Comparison of ENCODE assay signal across 15 cellular contexts in the genomic region with DNA sequence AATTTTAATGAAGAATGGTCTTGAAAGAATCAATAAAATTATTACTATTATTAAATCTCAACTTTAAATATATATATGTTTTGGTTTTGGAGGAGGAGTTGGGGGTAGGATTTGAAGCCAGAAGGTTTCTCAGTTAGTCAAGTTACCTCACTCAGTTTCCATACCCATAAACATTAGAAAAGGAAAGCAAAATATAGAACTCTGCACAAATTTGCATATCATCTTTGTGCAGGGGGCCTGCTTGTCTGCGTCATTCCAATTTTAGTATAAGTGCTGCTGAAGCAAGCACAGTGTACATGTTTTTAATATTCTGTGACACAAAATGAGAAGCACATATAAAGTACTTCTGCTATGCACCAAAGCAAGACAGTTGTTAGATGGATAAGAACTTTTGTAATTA. TPM values are rescaled to one million over a fixed set of nuclear protein-coding genes. Genes with fewer than 3 reads are reported as not detected.
A peak's percentile ranks its signal among the peaks of the same experiment; 100 is the strongest.
DNase-seq lines count a peak whose midpoint lies in the region; ATAC-seq and TF ChIP-seq lines count a peak whose summit lies in the region.
"Had no signal": no experiment of that assay in that cellular context is flagged by ENCODE, and none has a peak within 500 bp of the region (broad histone marks: within the 10 kb centered on the region; RNA-seq: fewer than 3 reads in every experiment).

No MANE protein-coding gene starts in this region.

- no peak for TF ChIP-seq POLR2A in tibial nerve (IDR thresholded peaks at IDR 0.05)

- H3K4me3 ChIP-seq in MM.1S (ENCODE audit: low read length), result no peak overlapping the region
- H3K4me3 ChIP-seq in tibial nerve, result no peak overlapping the region
- H3K4me3 ChIP-seq: left lung, ovary had no signal

- H3K27ac ChIP-seq in MM.1S (ENCODE audit: low read length) (no peak overlapping the region), tibial nerve (no peak overlapping the region)
- H3K27ac ChIP-seq: left lung, ovary had no signal

- no peak for TF ChIP-seq EP300 in tibial nerve (IDR thresholded peaks at IDR 0.05)

- H2AFZ ChIP-seq in MM.1S (ENCODE audit: low read length), result peak overlapping the region; percentile 28; the same call in 1 of the 2 replicates

- H3K9me2 ChIP-seq in MM.1S (replicated peaks; ENCODE audit: insufficient read depth, low read length), result no peaks in the 10 kb centered on the region

- H3F3A ChIP-seq in MM.1S (ENCODE audit: insufficient read depth, low read length), result no peaks in the 10 kb centered on the region

- H4K20me1 ChIP-seq in MM.1S (ENCODE audit: insufficient read depth, low read length), result no peaks in the 10 kb centered on the region

- H3K36me3 ChIP-seq in MM.1S (replicated peaks; ENCODE audit: insufficient read depth, low read length) (no peaks in the 10 kb centered on the region), tibial nerve (peaks cover 0 to 31% (median 0%) of the 10 kb centered on the region in 3 donors)
- H3K36me3 ChIP-seq: left lung, ovary had no signal

- ATAC-seq in GM18858 (IDR thresholded peaks at IDR 0.05; ENCODE audit: unreplicated experiment) (peak; percentile 92), GM21390 (IDR thresholded peaks at IDR 0.05; ENCODE audit: unreplicated experiment) (peak; percentile 93), HG02981 (IDR thresholded peaks at IDR 0.05; ENCODE audit: unreplicated experiment) (peak; percentile 89), SK-N-SH treated with all-trans-retinoic acid at 6 μM for 48 hours (no peak)
- ATAC-seq: activated CD8-positive, alpha-beta T cell treated with anti-CD3 and anti-CD28 coated beads for 36 hours; activated naive CD8-positive, alpha-beta T cell treated with anti-CD3 and anti-CD28 coated beads, Interleukin-2, amount 50 U/mL, for 24 hours; left lung had no signal

- TF ChIP-seq CTCF in MM.1S (IDR thresholded peaks at IDR 0.05; ENCODE audit: low read length) (no peak), tibial nerve (IDR thresholded peaks at IDR 0.05) (no peak)

- H3K79me2 ChIP-seq in MM.1S (ENCODE audit: low read length), result no peaks in the 10 kb centered on the region

- 96 to 100% methylated on average over 1 of the region's 1 CpG for WGBS in tibial nerve, 2 donors

- peak overlapping the region; percentile 32 for H3K4me2 ChIP-seq in MM.1S (ENCODE audit: low read depth, low read length)

- DNase-seq in MM.1S (peak; percentile 67), tibial nerve (ENCODE audit: low spot score in 2 of 2) (no peak), COLO829 (ENCODE audit: low spot score) (no peak)
- DNase-seq in activated CD8-positive, alpha-beta memory T cell treated with anti-CD3 and anti-CD28 coated beads, Interleukin-2, amount 50 U/mL, for 48 hours, result no peak
- DNase-seq: activated CD8-positive, alpha-beta T cell treated with anti-CD3 and anti-CD28 coated beads for 36 hours; activated naive CD8-positive, alpha-beta T cell treated with anti-CD3 and anti-CD28 coated beads, Interleukin-2, amount 50 U/mL, for 24 hours; left lung; NCI-H1105 treated with DMSO at 0.1 percent for 48 hours; ovary; stimulated activated naive CD4-positive, alpha-beta T cell had no signal

- H3K9me3 ChIP-seq in MM.1S (replicated peaks; ENCODE audit: insufficient read depth, low read length) (no peaks in the 10 kb centered on the region), tibial nerve (no peaks in the 10 kb centered on the region)
- H3K9me3 ChIP-seq: left lung, ovary had no signal

- H3K9ac ChIP-seq in MM.1S (ENCODE audit: low read length), result no peak overlapping the region

- no peaks in the 10 kb centered on the region for H3K27me3 ChIP-seq in MM.1S (replicated peaks; ENCODE audit: insufficient read depth, low read length)
- H3K27me3 ChIP-seq in tibial nerve, result no peaks in the 10 kb centered on the region
- H3K27me3 ChIP-seq: left lung, ovary had no signal

- H3K4me1 ChIP-seq in MM.1S (ENCODE audit: low read length), result peaks cover 16% of the 10 kb centered on the region
- peaks cover 0 to 13% (median 0%) of the 10 kb centered on the region in 4 donors for H3K4me1 ChIP-seq in tibial nerve
- H3K4me1 ChIP-seq: left lung had no signal

TF ChIP-seq in SK-N-SH treated with all-trans-retinoic acid at 6 μM for 48 hours, 23 proteins besides CTCF, POLR2A, EP300 and RAD21:
- TF ChIP-seq TCF4 (CRISPR knock-in tag; IDR thresholded peaks at IDR 0.05; ENCODE audit: borderline replicate concordance), result no peak
- no peak for TF ChIP-seq SNAI2 (CRISPR knock-in tag; IDR thresholded peaks at IDR 0.05)
- TF ChIP-seq, protein P1, sequence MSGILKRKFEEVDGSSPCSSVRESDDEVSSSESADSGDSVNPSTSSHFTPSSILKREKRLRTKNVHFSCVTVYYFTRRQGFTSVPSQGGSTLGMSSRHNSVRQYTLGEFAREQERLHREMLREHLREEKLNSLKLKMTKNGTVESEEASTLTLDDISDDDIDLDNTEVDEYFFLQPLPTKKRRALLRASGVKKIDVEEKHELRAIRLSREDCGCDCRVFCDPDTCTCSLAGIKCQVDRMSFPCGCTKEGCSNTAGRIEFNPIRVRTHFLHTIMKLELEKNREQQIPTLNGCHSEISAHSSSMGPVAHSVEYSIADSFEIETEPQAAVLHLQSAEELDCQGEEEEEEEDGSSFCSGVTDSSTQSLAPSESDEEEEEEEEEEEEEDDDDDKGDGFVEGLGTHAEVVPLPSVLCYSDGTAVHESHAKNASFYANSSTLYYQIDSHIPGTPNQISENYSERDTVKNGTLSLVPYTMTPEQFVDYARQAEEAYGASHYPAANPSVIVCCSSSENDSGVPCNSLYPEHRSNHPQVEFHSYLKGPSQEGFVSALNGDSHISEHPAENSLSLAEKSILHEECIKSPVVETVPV (CRISPR knock-in tag; IDR thresholded peaks at IDR 0.05), result no peak
- TF ChIP-seq, protein P2, sequence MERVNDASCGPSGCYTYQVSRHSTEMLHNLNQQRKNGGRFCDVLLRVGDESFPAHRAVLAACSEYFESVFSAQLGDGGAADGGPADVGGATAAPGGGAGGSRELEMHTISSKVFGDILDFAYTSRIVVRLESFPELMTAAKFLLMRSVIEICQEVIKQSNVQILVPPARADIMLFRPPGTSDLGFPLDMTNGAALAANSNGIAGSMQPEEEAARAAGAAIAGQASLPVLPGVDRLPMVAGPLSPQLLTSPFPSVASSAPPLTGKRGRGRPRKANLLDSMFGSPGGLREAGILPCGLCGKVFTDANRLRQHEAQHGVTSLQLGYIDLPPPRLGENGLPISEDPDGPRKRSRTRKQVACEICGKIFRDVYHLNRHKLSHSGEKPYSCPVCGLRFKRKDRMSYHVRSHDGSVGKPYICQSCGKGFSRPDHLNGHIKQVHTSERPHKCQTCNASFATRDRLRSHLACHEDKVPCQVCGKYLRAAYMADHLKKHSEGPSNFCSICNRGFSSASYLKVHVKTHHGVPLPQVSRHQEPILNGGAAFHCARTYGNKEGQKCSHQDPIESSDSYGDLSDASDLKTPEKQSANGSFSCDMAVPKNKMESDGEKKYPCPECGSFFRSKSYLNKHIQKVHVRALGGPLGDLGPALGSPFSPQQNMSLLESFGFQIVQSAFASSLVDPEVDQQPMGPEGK (CRISPR knock-in tag; IDR thresholded peaks at IDR 0.05; ENCODE audit: borderline replicate concordance), result no peak
- no peak for TF ChIP-seq ARNTL (CRISPR knock-in tag; IDR thresholded peaks at IDR 0.05; ENCODE audit: borderline replicate concordance, low read depth)
- no peak for TF ChIP-seq CSDC2 (CRISPR knock-in tag; IDR thresholded peaks at IDR 0.05)
- no peak for TF ChIP-seq ZNF565 (CRISPR knock-in tag; conservative IDR thresholded peaks at IDR 0.05; ENCODE audit: low read depth)

RNA-seq across cellular contexts. Expression of a gene that starts 47.5 kb away (rescaled TPM):
- 1 to 10 TPM in 1 of 4 donors, under 1 TPM in 3; 0.21 to 2.2 (median 0.59) TPM for total RNA-seq in tibial nerve
- total RNA-seq: activated CD8-positive, alpha-beta T cell treated with anti-CD3 and anti-CD28 coated beads for 36 hours; T-helper 1 cell treated with Interleukin-12 subunit alpha and Interleukin-12 subunit beta and Interleukin-4 antibody, amounts not matched to agents 30 ng/mL and 1 ng/mL, for 36 hours had no signal
